In genomic region chr3:10205461-10206165, GRCh38 we compare ENCODE assay signal across 11 cellular contexts. TPM values are rescaled to one million over a fixed set of nuclear protein-coding genes. Genes with fewer than 3 reads are reported as not detected.
DNase-seq lines count a peak whose midpoint lies in the region; ATAC-seq and TF ChIP-seq lines count a peak whose summit lies in the region.
"Had no signal": no experiment of that assay in that cellular context is flagged by ENCODE, and none has a peak within 500 bp of the region (broad histone marks: within the 10 kb centered on the region; RNA-seq: fewer than 3 reads in every experiment).

No MANE protein-coding gene starts in this region.

- intact Hi-C loops in upper lobe of right lung (cut with DNase I), result no loop called here

- H3K27ac ChIP-seq in upper lobe of right lung, result no peak overlapping the region

- H3K9me3 Mint-ChIP-seq in activated T-cell treated with anti-CD3 and anti-CD28 coated beads, Interleukin-2, amount 50 U/mL, for 72 hours, result no peaks in the 10 kb centered on the region
- no peaks in the 10 kb centered on the region for H3K9me3 Mint-ChIP-seq in activated T-cell treated with anti-CD3 and anti-CD28 coated beads, Interleukin-2, amount 50 U/mL, for 24 hours
- H3K9me3 Mint-ChIP-seq: stimulated activated naive CD8-positive, alpha-beta T cell treated with anti-CD3 and anti-CD28 coated beads, Interleukin-15, Interleukin-2, amounts not matched to agents 100 ng/mL and 50 ng/mL, for 24 hours had no signal

- H3K9me3 ChIP-seq in upper lobe of right lung, result no peaks in the 10 kb centered on the region
- H3K9me3 ChIP-seq: BLaER1 treated with 17β-estradiol and CSF1 and Interleukin-3, amounts not matched to agents 10 nM and 100 nM had no signal

- H3K4me3 Mint-ChIP-seq in activated T-cell treated with anti-CD3 and anti-CD28 coated beads, Interleukin-2, amount 50 U/mL, for 72 hours, result no peak overlapping the region
- no peak overlapping the region for H3K4me3 Mint-ChIP-seq in activated T-cell treated with anti-CD3 and anti-CD28 coated beads, Interleukin-2, amount 50 U/mL, for 24 hours
- H3K4me3 Mint-ChIP-seq: stimulated activated naive CD8-positive, alpha-beta T cell treated with anti-CD3 and anti-CD28 coated beads, Interleukin-15, Interleukin-2, amounts not matched to agents 100 ng/mL and 50 ng/mL, for 24 hours had no signal

- H3K27ac Mint-ChIP-seq in activated T-cell treated with anti-CD3 and anti-CD28 coated beads, Interleukin-2, amount 50 U/mL, for 72 hours, result peak overlapping the region; percentile 29
- H3K27ac Mint-ChIP-seq in activated T-cell treated with anti-CD3 and anti-CD28 coated beads, Interleukin-2, amount 50 U/mL, for 24 hours, result no peak overlapping the region
- H3K27ac Mint-ChIP-seq: stimulated activated naive CD8-positive, alpha-beta T cell treated with anti-CD3 and anti-CD28 coated beads, Interleukin-15, Interleukin-2, amounts not matched to agents 100 ng/mL and 50 ng/mL, for 24 hours had no signal

- TF ChIP-seq CTCF in upper lobe of right lung (IDR thresholded peaks at IDR 0.05), result no peak

- H3K27me3 ChIP-seq in upper lobe of right lung, result no peaks in the 10 kb centered on the region
- H3K27me3 ChIP-seq: BLaER1 treated with 17β-estradiol and CSF1 and Interleukin-3, amounts not matched to agents 10 nM and 100 nM had no signal

- H3K36me3 ChIP-seq in upper lobe of right lung, result peaks cover 9% of the 10 kb centered on the region

- H3K4me1 Mint-ChIP-seq in activated T-cell treated with anti-CD3 and anti-CD28 coated beads, Interleukin-2, amount 50 U/mL, for 72 hours (ENCODE audit: low read depth), result peaks cover 41% of the 10 kb centered on the region
- peaks cover 31% of the 10 kb centered on the region for H3K4me1 Mint-ChIP-seq in activated T-cell treated with anti-CD3 and anti-CD28 coated beads, Interleukin-2, amount 50 U/mL, for 24 hours (ENCODE audit: low read depth)

- DNase-seq in activated T-cell treated with anti-CD3 and anti-CD28 coated beads, Interleukin-2, amount 50 U/mL, for 72 hours, result no peak
- DNase-seq in activated T-cell treated with anti-CD3 and anti-CD28 coated beads, Interleukin-2, amount 50 U/mL, for 24 hours, result no peak
- DNase-seq in astrocyte of the hippocampus (ENCODE audit: low read depth, low spot score), result peak; percentile 93
- peak; percentile 33 for DNase-seq in left kidney (ENCODE audit: low read depth, low spot score)
- DNase-seq in upper lobe of right lung, result no peak
- DNase-seq in stimulated activated naive CD4-positive, alpha-beta T cell treated with Interleukin-2 at 50 U/mL for 16 hours (lab: John Stamatoyannopoulos, UW), result no peak
- DNase-seq in HuH-7.5 (ENCODE audit: low spot score), result no peak
- DNase-seq: NCI-H1417 had no signal

- H3K4me3 ChIP-seq in upper lobe of right lung, result no peak overlapping the region
- H3K4me3 ChIP-seq: BLaER1 treated with 17β-estradiol and CSF1 and Interleukin-3, amounts not matched to agents 10 nM and 100 nM had no signal

- H3K27me3 Mint-ChIP-seq in activated T-cell treated with anti-CD3 and anti-CD28 coated beads, Interleukin-2, amount 50 U/mL, for 72 hours (ENCODE audit: low read depth), result no peaks in the 10 kb centered on the region
- no peaks in the 10 kb centered on the region for H3K27me3 Mint-ChIP-seq in activated T-cell treated with anti-CD3 and anti-CD28 coated beads, Interleukin-2, amount 50 U/mL, for 24 hours
- H3K27me3 Mint-ChIP-seq: stimulated activated naive CD8-positive, alpha-beta T cell treated with anti-CD3 and anti-CD28 coated beads, Interleukin-15, Interleukin-2, amounts not matched to agents 100 ng/mL and 50 ng/mL, for 24 hours had no signal

- peaks cover 14% of the 10 kb centered on the region for H3K4me1 ChIP-seq in upper lobe of right lung

- ATAC-seq in activated T-cell treated with anti-CD3 and anti-CD28 coated beads, Interleukin-2, amount 50 U/mL, for 72 hours (replicated peaks in 1 of 2), result peak; percentile 11 to 27
- peak; percentile 42 for ATAC-seq in upper lobe of right lung
- no peak for ATAC-seq in HG03521 (IDR thresholded peaks at IDR 0.05; ENCODE audit: unreplicated experiment)

- H3K36me3 Mint-ChIP-seq in activated T-cell treated with anti-CD3 and anti-CD28 coated beads, Interleukin-2, amount 50 U/mL, for 72 hours (ENCODE audit: insufficient read depth in 2 of 2), result peaks cover 0 to 2% of the 10 kb centered on the region in 2 donors
- H3K36me3 Mint-ChIP-seq in activated T-cell treated with anti-CD3 and anti-CD28 coated beads, Interleukin-2, amount 50 U/mL, for 24 hours (ENCODE audit: low read depth), result peaks cover 13% of the 10 kb centered on the region

RNA-seq across cellular contexts. Expression of gene IRAK2, which starts 40.9 kb away (rescaled TPM):
- 10 to 100 TPM in 1 of 2 donors, 1 to 10 TPM in 1; 9.4 to 11.8 TPM for total RNA-seq in activated T-cell treated with anti-CD3 and anti-CD28 coated beads, Interleukin-2, amount 50 U/mL, for 72 hours
- total RNA-seq in upper lobe of right lung, result 5.2 TPM

RNA-seq across cellular contexts. Expression of gene TATDN2, which starts 42.6 kb away (rescaled TPM):
- 10 to 100 TPM; 40.8 to 49.8 TPM for total RNA-seq in activated T-cell treated with anti-CD3 and anti-CD28 coated beads, Interleukin-2, amount 50 U/mL, for 72 hours
- 32.3 TPM for total RNA-seq in upper lobe of right lung

Comparison
In these comparisons a context has a peak if more than half of its experiments do, and no peak if none do; other contexts are left out.
1. DNase-seq: peak in astrocyte of the hippocampus (single experiment) and left kidney (single experiment); none in activated T-cell treated with anti-CD3 and anti-CD28 coated beads, Interleukin-2, amount 50 U/mL, for 72 hours (0 of 2), activated T-cell treated with anti-CD3 and anti-CD28 coated beads, Interleukin-2, amount 50 U/mL, for 24 hours (single experiment), upper lobe of right lung (single experiment), stimulated activated naive CD4-positive, alpha-beta T cell treated with Interleukin-2 at 50 U/mL for 16 hours (single experiment) and HuH-7.5 (single experiment).